Comparison of ENCODE assay signal across 24 cellular contexts in genomic region chr3:197356741-197357140, GRCh38. TPM values are rescaled to one million over a fixed set of nuclear protein-coding genes. Genes with fewer than 3 reads are reported as not detected.
A peak's percentile ranks its signal among the peaks of the same experiment; 100 is the strongest.
DNase-seq lines count a peak whose midpoint lies in the region; ATAC-seq, FAIRE-seq and TF ChIP-seq lines count a peak whose summit lies in the region.
"Had no signal": no experiment of that assay in that cellular context is flagged by ENCODE, and none has a peak within 500 bp of the region (broad histone marks: within the 10 kb centered on the region; RNA-seq: fewer than 3 reads in every experiment).

No MANE protein-coding gene starts in this region.

- ATAC-seq in thoracic aorta (ENCODE audit: insufficient number of reproducible peaks, low FRiP score, low read depth), result no peak
- no peak for ATAC-seq in activated CD4-positive, alpha-beta T cell treated with anti-CD3 and anti-CD28 coated beads for 36 hours
- ATAC-seq: foreskin keratinocyte; HCT116; naive thymus-derived CD4-positive, alpha-beta T cell; SK-N-SH treated with all-trans-retinoic acid at 6 μM for 48 hours had no signal

- H3K4me3 Mint-ChIP-seq in activated CD4-positive, alpha-beta T cell treated with anti-CD3 and anti-CD28 coated beads for 36 hours, result no peak overlapping the region
- H3K4me3 Mint-ChIP-seq: activated B cell treated with CpG ODN at 0.5 μM for 24 hours; activated naive CD4-positive, alpha-beta T cell treated with anti-CD3 and anti-CD28 coated beads, Interleukin-2, amount 50 U/mL, for 24 hours; B cell; memory B cell; naive thymus-derived CD4-positive, alpha-beta T cell; stimulated activated effector memory CD8-positive, alpha-beta T cell treated with anti-CD3 and anti-CD28 coated beads, Interleukin-12 subunit alpha, Interleukin-12 subunit beta, amount 100 ng/mL, for 72 hours had no signal

- H2AFZ ChIP-seq in KMS-11 (ENCODE audit: low read depth), result peak overlapping the region; percentile 83
- no peak overlapping the region for H2AFZ ChIP-seq in keratinocyte (ENCODE audit: control insufficient read depth, low read length)

- H3K27me3 ChIP-seq in KMS-11 (ENCODE audit: insufficient read depth, low read depth) (no peaks in the 10 kb centered on the region), ascending aorta (no peaks in the 10 kb centered on the region), keratinocyte (ENCODE audit: control insufficient read depth, extremely low read depth, insufficient read depth, low read length) (no peaks in the 10 kb centered on the region), thoracic aorta (replicated peaks; ENCODE audit: insufficient read depth) (no peaks in the 10 kb centered on the region)
- H3K27me3 ChIP-seq: colonic mucosa, foreskin keratinocyte, ovary had no signal

- H3K4me1 ChIP-seq in KMS-11 (ENCODE audit: low read depth, poor library complexity, severe bottlenecking) (peaks cover 8% of the 10 kb centered on the region), ascending aorta (peaks cover 0 to 4% of the 10 kb centered on the region in 2 donors), keratinocyte (ENCODE audit: control insufficient read depth, extremely low read depth, insufficient read depth, low read length) (no peaks in the 10 kb centered on the region), thoracic aorta (ENCODE audit: control insufficient read depth in 1 of 2, low read depth in 2 of 2) (peaks cover 7 to 44% of the 10 kb centered on the region in 2 donors)
- H3K4me1 ChIP-seq: colonic mucosa, foreskin keratinocyte had no signal

- H3K36me3 ChIP-seq in KMS-11 (ENCODE audit: insufficient read depth), result no peaks in the 10 kb centered on the region
- H3K36me3 ChIP-seq in ascending aorta, result no peaks in the 10 kb centered on the region
- no peaks in the 10 kb centered on the region for H3K36me3 ChIP-seq in keratinocyte (ENCODE audit: control insufficient read depth in 2 of 2, extremely low read depth in 1 of 2, insufficient read depth in 2 of 2, low read length in 2 of 2)
- no peaks in the 10 kb centered on the region for H3K36me3 ChIP-seq in thoracic aorta
- H3K36me3 ChIP-seq: colonic mucosa, ovary had no signal

- no peak overlapping the region for H3K4me3 ChIP-seq in KMS-11 (IDR thresholded peaks at IDR 0.05; ENCODE audit: insufficient read depth, low read depth, low read length)
- H3K4me3 ChIP-seq in ascending aorta, result peak overlapping the region; percentile 12 to 50
- H3K4me3 ChIP-seq in keratinocyte (ENCODE audit: control insufficient read depth in 2 of 3, extremely low read depth in 1 of 3, insufficient read depth in 2 of 3, low read depth in 1 of 3, low read length in 3 of 3), result no peak overlapping the region
- peak overlapping the region; percentile 68 for H3K4me3 ChIP-seq in thoracic aorta
- H3K4me3 ChIP-seq: colonic mucosa, ovary had no signal

- DNase-seq in ascending aorta (ENCODE audit: low spot score in 2 of 2) (no peak), keratinocyte (ENCODE audit: low read depth, low spot score) (no peak), thoracic aorta (ENCODE audit: low spot score) (no peak), DMS114 treated with DMSO at 0.1 percent for 48 hours (lab: John Stamatoyannopoulos, UW; ENCODE audit: unreplicated experiment) (no peak)
- no peak for DNase-seq in activated CD4-positive, alpha-beta T cell treated with anti-CD3 and anti-CD28 coated beads for 48 hours
- DNase-seq in activated CD4-positive, alpha-beta T cell treated with anti-CD3 and anti-CD28 coated beads for 36 hours, result no peak
- DNase-seq: activated B cell treated with CpG ODN at 0.5 μM for 24 hours; activated T-cell treated with anti-CD3 and anti-CD28 coated beads, Interleukin-2, amount 50 U/mL, for 48 hours; Calu3; colonic mucosa; foreskin keratinocyte; kidney; naive thymus-derived CD4-positive, alpha-beta T cell; NCI-H1105; ovary; T-helper 9 cell had no signal

- H4K20me1 ChIP-seq in KMS-11 (ENCODE audit: insufficient read depth), result no peaks in the 10 kb centered on the region
- H4K20me1 ChIP-seq in keratinocyte (ENCODE audit: control insufficient read depth, extremely low read depth, insufficient read depth, low read length), result no peaks in the 10 kb centered on the region

- POLR2A ChIA-PET in activated CD4-positive, alpha-beta T cell treated with anti-CD3 and anti-CD28 coated beads for 36 hours (lab: Charles Lee), result no interaction called here

- FAIRE-seq in keratinocyte (lab: Jason Lieb, UNC), result peak; percentile 20
- FAIRE-seq: endothelial cell of umbilical vein, kidney had no signal

- CTCF ChIA-PET in activated CD4-positive, alpha-beta T cell treated with anti-CD3 and anti-CD28 coated beads for 36 hours (lab: Charles Lee), result no interaction called here

- no peaks in the 10 kb centered on the region for H3K9me1 ChIP-seq in keratinocyte (ENCODE audit: control insufficient read depth, extremely low read depth, insufficient read depth, low read length)

- H3K4me2 ChIP-seq in KMS-11, result peak overlapping the region; percentile 49
- no peak overlapping the region for H3K4me2 ChIP-seq in keratinocyte (ENCODE audit: control insufficient read depth, extremely low read depth, insufficient read depth, low read depth, low read length)

- H3K4me1 Mint-ChIP-seq in activated CD4-positive, alpha-beta T cell treated with anti-CD3 and anti-CD28 coated beads for 36 hours, result no peaks in the 10 kb centered on the region
- H3K4me1 Mint-ChIP-seq: activated B cell treated with CpG ODN at 0.5 μM for 24 hours; activated naive CD4-positive, alpha-beta T cell treated with anti-CD3 and anti-CD28 coated beads, Interleukin-2, amount 50 U/mL, for 24 hours; stimulated activated effector memory CD8-positive, alpha-beta T cell treated with anti-CD3 and anti-CD28 coated beads, Interleukin-12 subunit alpha, Interleukin-12 subunit beta, amount 100 ng/mL, for 72 hours had no signal

- intact Hi-C loops in ascending aorta (cut with DNase I), result loop anchor here (10.0 kb wide), 1 partner anchor 98 kb away; no protein-coding TSS in a partner anchor
- intact Hi-C loops in activated CD4-positive, alpha-beta T cell treated with anti-CD3 and anti-CD28 coated beads for 36 hours (cut with DNase I, micrococcal nuclease), result no loop called here

- no peak overlapping the region for H3K27ac Mint-ChIP-seq in activated CD4-positive, alpha-beta T cell treated with anti-CD3 and anti-CD28 coated beads for 36 hours
- H3K27ac Mint-ChIP-seq: activated B cell treated with CpG ODN at 0.5 μM for 24 hours; activated naive CD4-positive, alpha-beta T cell treated with anti-CD3 and anti-CD28 coated beads, Interleukin-2, amount 50 U/mL, for 24 hours; B cell; memory B cell; naive thymus-derived CD4-positive, alpha-beta T cell; stimulated activated effector memory CD8-positive, alpha-beta T cell treated with anti-CD3 and anti-CD28 coated beads, Interleukin-12 subunit alpha, Interleukin-12 subunit beta, amount 100 ng/mL, for 72 hours had no signal

- TF ChIP-seq CTCF in KMS-11 (conservative IDR thresholded peaks at IDR 0.05; ENCODE audit: low read depth, low read length) (no peak), ascending aorta (IDR thresholded peaks at IDR 0.05) (no peak), keratinocyte (optimal IDR thresholded peaks at IDR 0.05 in 1 of 3, IDR thresholded peaks at IDR 0.05 in 1 of 3, conservative IDR thresholded peaks at IDR 0.05 in 1 of 3; ENCODE audit: extremely low read depth in 1 of 3, insufficient read depth in 2 of 3, low read length in 3 of 3) (no peak), thoracic aorta (IDR thresholded peaks at IDR 0.05) (no peak)

- dilution Hi-C loops in keratinocyte (cut with MboI; ENCODE audit: extremely low pct_ligation_motif_present, low sequenced_read_pairs), result no loop called here

- H3K9ac ChIP-seq in KMS-11 (peak overlapping the region; percentile 49; the same call in 1 of the 2 replicates), keratinocyte (ENCODE audit: control insufficient read depth, extremely low read depth, insufficient read depth, low read length) (no peak overlapping the region)

- peaks cover 15% of the 10 kb centered on the region for H3K9me3 Mint-ChIP-seq in activated CD4-positive, alpha-beta T cell treated with anti-CD3 and anti-CD28 coated beads for 36 hours (ENCODE audit: low read depth)

- no peaks in the 10 kb centered on the region for H3K9me3 ChIP-seq in ascending aorta
- H3K9me3 ChIP-seq in keratinocyte (ENCODE audit: control insufficient read depth, low read depth, low read length), result peaks cover 8% of the 10 kb centered on the region
- no peaks in the 10 kb centered on the region for H3K9me3 ChIP-seq in thoracic aorta
- H3K9me3 ChIP-seq: colonic mucosa, ovary had no signal

- H3K79me2 ChIP-seq in KMS-11 (ENCODE audit: insufficient read depth, low read depth) (no peaks in the 10 kb centered on the region), keratinocyte (ENCODE audit: control insufficient read depth, insufficient read depth, low read length) (no peaks in the 10 kb centered on the region)

- H3K27ac ChIP-seq in KMS-11, result no peak overlapping the region; the same call in 1 of the 2 replicates
- H3K27ac ChIP-seq in ascending aorta, result no peak overlapping the region
- H3K27ac ChIP-seq in keratinocyte (ENCODE audit: control insufficient read depth, insufficient read depth, low read length), result no peak overlapping the region
- H3K27ac ChIP-seq in thoracic aorta, result no peak overlapping the region
- H3K27ac ChIP-seq: colonic mucosa, foreskin keratinocyte, ovary had no signal

- H3K27me3 Mint-ChIP-seq in activated CD4-positive, alpha-beta T cell treated with anti-CD3 and anti-CD28 coated beads for 36 hours, result peaks cover 5% of the 10 kb centered on the region

- peaks cover 3% of the 10 kb centered on the region for H3K36me3 Mint-ChIP-seq in activated CD4-positive, alpha-beta T cell treated with anti-CD3 and anti-CD28 coated beads for 36 hours (ENCODE audit: low read depth)
- H3K36me3 Mint-ChIP-seq: stimulated activated effector memory CD8-positive, alpha-beta T cell treated with anti-CD3 and anti-CD28 coated beads, Interleukin-12 subunit alpha, Interleukin-12 subunit beta, amount 100 ng/mL, for 72 hours had no signal

RNA-seq across cellular contexts. Expression of gene DLG1, which starts 58.3 kb away (rescaled TPM):
- 31.0 TPM for total RNA-seq in ascending aorta
- polyA plus RNA-seq in keratinocyte, result 103 to 139 TPM (median 129 TPM) in 3 replicates
- 76.2 TPM for polyA plus RNA-seq in keratinocyte (2011; ENCODE audit: low read depth)
- 71.7 and 167 TPM in 2 replicates for polyA plus RNA-seq in keratinocyte (2011; cell fraction: cytosol; rRNA removed)
- polyA plus RNA-seq in keratinocyte (2011; cell fraction: nucleus; rRNA removed), result 219 and 249 TPM in 2 replicates
- 65.5 and 113 TPM in 2 replicates for polyA plus RNA-seq in keratinocyte (2012; ENCODE audit: low replicate concordance)
- polyA minus RNA-seq in keratinocyte, result 95.2 to 298 TPM (median 184 TPM) in 3 replicates
- 84.0 TPM for polyA minus RNA-seq in keratinocyte (2011; cell fraction: cytosol; rRNA and poly(A)+ RNA removed)
- polyA minus RNA-seq in keratinocyte (2011; cell fraction: nucleus; rRNA and poly(A)+ RNA removed), result 330 and 756 TPM in 2 replicates
- total RNA-seq in thoracic aorta, result 10 to 100 TPM; 46.4 to 67.8 TPM
- 10 to 100 TPM; 58.8 to 78.4 TPM for total RNA-seq in activated CD4-positive, alpha-beta T cell treated with anti-CD3 and anti-CD28 coated beads for 36 hours

Comparison
In these comparisons a context has a peak if more than half of its experiments do, and no peak if none do; other contexts are left out.
1. H3K4me3 ChIP-seq: peak in ascending aorta (2 of 2) and thoracic aorta (single experiment); none in KMS-11 (single experiment) and keratinocyte (0 of 3).